8 cellular contexts compared by ENCODE assay signal in genomic region chr13:101751488-101751887, GRCh38.
DNase-seq lines count a peak whose midpoint lies in the region; ATAC-seq, FAIRE-seq and TF ChIP-seq lines count a peak whose summit lies in the region.

No MANE protein-coding gene starts in this region.

- H3K79me2 ChIP-seq in H1 (ENCODE audit: control insufficient read depth in 1 of 2, insufficient read depth in 2 of 2, low read length in 2 of 2): no peaks in the 10 kb centered on the region

- H2BK20ac ChIP-seq in H1 (ENCODE audit: low read length): no peak overlapping the region

- peaks cover 0 to 2% (median 0%) of the 10 kb centered on the region in 4 experiments; a peak in 2 of 7 replicates for H3K4me1 ChIP-seq in H1 (replicated peaks in 1 of 4; ENCODE audit: control insufficient read depth in 3 of 4, insufficient read depth in 4 of 4, low read length in 3 of 4)
- no peaks in the 10 kb centered on the region for H3K4me1 ChIP-seq in Caco-2

- H3K4ac ChIP-seq in H1 (replicated peaks; ENCODE audit: insufficient read length, low read depth, low read length): no peak overlapping the region

- no peak overlapping the region for H3K18ac ChIP-seq in H1 (ENCODE audit: extremely low read depth, low read length)

- H3K4me3 ChIP-seq in H1 (ENCODE audit: extremely low read depth in 1 of 4, insufficient read depth in 2 of 4, low read depth in 3 of 4, low read length in 4 of 4) (no peak overlapping the region), Caco-2 (ENCODE audit: low read depth, low read length) (no peak overlapping the region)

- no peak overlapping the region for H3K4me3 Mint-ChIP-seq in Caco-2 (ENCODE audit: unreplicated experiment)

- H3K14ac ChIP-seq in H1 (ENCODE audit: insufficient read length): no peak overlapping the region

- no peak overlapping the region for H3K56ac ChIP-seq in H1 (replicated peaks; ENCODE audit: insufficient read length, low read depth, low read length)

- H2BK12ac ChIP-seq in H1 (ENCODE audit: low read depth, low read length): no peak overlapping the region

- H4K91ac ChIP-seq in H1 (replicated peaks; ENCODE audit: insufficient read length, low read length): no peak overlapping the region

- no peak for FAIRE-seq in H1 (lab: Jason Lieb, UNC)

- no peak for TF ChIP-seq CTCF in H1 (IDR thresholded peaks at IDR 0.05; ENCODE audit: control extremely low read depth in 1 of 3, insufficient read depth in 1 of 3, low read depth in 1 of 3, low read length in 3 of 3)
- no peak for TF ChIP-seq CTCF in Caco-2 (IDR thresholded peaks at IDR 0.05; ENCODE audit: insufficient read depth in 1 of 2, low read depth in 1 of 2, low read length in 1 of 2, severe bottlenecking in 1 of 2, unreplicated experiment in 1 of 2)

- no peak overlapping the region for H4K8ac ChIP-seq in H1 (ENCODE audit: extremely low read depth, insufficient read depth, low read length)

- no peak overlapping the region for H3K27ac ChIP-seq in H1 (ENCODE audit: low read depth, low read length)

- no peaks in the 10 kb centered on the region for H3K23me2 ChIP-seq in H1 (ENCODE audit: low read depth, low read length)

- no peaks in the 10 kb centered on the region for H3K36me3 Mint-ChIP-seq in Caco-2 (ENCODE audit: insufficient read depth, unreplicated experiment)

- H4K20me1 ChIP-seq in H1 (replicated peaks in 1 of 2; ENCODE audit: control insufficient read depth in 1 of 2, insufficient read depth in 2 of 2, low read length in 2 of 2): no peaks in the 10 kb centered on the region

- H3K23ac ChIP-seq in H1 (ENCODE audit: insufficient read length): no peak overlapping the region

- H2AFZ ChIP-seq in H1 (ENCODE audit: low read length): 0 out of 2 replicates have a peak overlapping the region, but pooled peaks have one; percentile 50

- no peaks in the 10 kb centered on the region for H3K9me3 Mint-ChIP-seq in Caco-2 (ENCODE audit: unreplicated experiment)

- intact Hi-C loops in posterior cingulate gyrus (cut with DNase I) (loop anchor here (10.0 kb wide), 1 partner anchor 607 kb away; no protein-coding TSS in a partner anchor), Caco-2 (cut with micrococcal nuclease; ENCODE audit: unreplicated experiment) (no loop called here)

- CTCF ChIA-PET in H1 (lab: Charles Lee; ENCODE audit: partially characterized antibody): no interaction called here
- CTCF ChIA-PET in Caco-2 (lab: Charles Lee): no interaction called here

- TF ChIP-seq POLR2A in H1 (IDR thresholded peaks at IDR 0.05; ENCODE audit: control extremely low read depth in 1 of 2, low read depth in 2 of 2, low read length in 2 of 2): no peak

- H3K4me1 Mint-ChIP-seq in Caco-2 (ENCODE audit: low read depth, unreplicated experiment): no peaks in the 10 kb centered on the region

- no TSS peak for BruUV-seq in Caco-2 (replicated peaks; lab: Mats Ljungman, UMichigan)

- no peak for TF ChIP-seq RAD21 in H1 (IDR thresholded peaks at IDR 0.05 in 1 of 2, conservative IDR thresholded peaks at IDR 0.05 in 1 of 2; ENCODE audit: low read depth in 2 of 2, low read length in 2 of 2)

- ATAC-seq in HG02588 (IDR thresholded peaks at IDR 0.05; ENCODE audit: unreplicated experiment) (peak; percentile 86), GM18520 (IDR thresholded peaks at IDR 0.05; ENCODE audit: unreplicated experiment) (no peak)

- no peak overlapping the region for H2BK15ac ChIP-seq in H1 (ENCODE audit: low read length)

- H3K27me3 Mint-ChIP-seq in Caco-2 (ENCODE audit: insufficient read depth, unreplicated experiment): peaks cover 4% of the 10 kb centered on the region

- no peaks in the 10 kb centered on the region for H3K27me3 ChIP-seq in H1 (replicated peaks in 1 of 4; ENCODE audit: control insufficient read depth in 3 of 4, extremely low read depth in 1 of 4, insufficient read depth in 3 of 4, low read length in 3 of 4)
- no peaks in the 10 kb centered on the region for H3K27me3 ChIP-seq in Caco-2 (replicated peaks; ENCODE audit: control insufficient read depth, insufficient read depth, low read length)

- no peak overlapping the region for H2BK5ac ChIP-seq in H1 (ENCODE audit: low read depth, low read length)

- POLR2A ChIA-PET in H1 (lab: Charles Lee; ENCODE audit: partially characterized antibody) (no interaction called here), Caco-2 (lab: Charles Lee) (no interaction called here)

- H3K36me3 ChIP-seq in H1 (ENCODE audit: control insufficient read depth in 2 of 4, insufficient read depth in 4 of 4, low read length in 3 of 4) (no peaks in the 10 kb centered on the region), Caco-2 (ENCODE audit: control insufficient read depth, insufficient read depth, low read length) (no peaks in the 10 kb centered on the region)

- DNase-seq in AML-193 (lab: John Stamatoyannopoulos, UW) (peak; percentile 73 to 81), NCI-H2081 treated with DMSO at 0.1 percent for 48 hours (lab: John Stamatoyannopoulos, UW) (peak; percentile 42), H1 (ENCODE audit: low read depth in 1 of 2, low spot score in 2 of 2) (no peak), posterior cingulate gyrus (no peak), NCI-H526 (lab: John Stamatoyannopoulos, UW) (no peak), Caco-2 (no peak)

- H2AK5ac ChIP-seq in H1 (ENCODE audit: low read depth, low read length): no peak overlapping the region

- no peak overlapping the region for H4K5ac ChIP-seq in H1 (ENCODE audit: insufficient read length, low read depth, low read length)

- H3K4me2 ChIP-seq in H1 (ENCODE audit: insufficient read depth in 1 of 2, low read depth in 2 of 2, low read length in 2 of 2): no peak overlapping the region

- H3K9me3 ChIP-seq in H1 (ENCODE audit: insufficient read depth in 2 of 2, low read depth in 1 of 2, low read length in 1 of 2) (no peaks in the 10 kb centered on the region), Caco-2 (no peaks in the 10 kb centered on the region)

- no peak overlapping the region for H3K27ac Mint-ChIP-seq in Caco-2 (ENCODE audit: unreplicated experiment)

- no peak overlapping the region for H3K9ac ChIP-seq in H1 (replicated peaks in 1 of 4; ENCODE audit: extremely low read depth in 1 of 4, low read depth in 3 of 4, low read length in 3 of 4)

- TF ChIP-seq EP300 in H1 (IDR thresholded peaks at IDR 0.05; ENCODE audit: borderline replicate concordance in 1 of 2, low read depth in 2 of 2, low read length in 2 of 2): no peak

- no peaks in the 10 kb centered on the region for H3K79me1 ChIP-seq in H1 (ENCODE audit: low read depth, low read length)

- 54% methylated on average over 3 of the region's 3 CpGs; no CpG with 5 or more reads in 1 of the 2 experiments for WGBS in H1 (ENCODE audit: extremely low coverage in 1 of 2, insufficient coverage in 1 of 2, insufficient read length in 1 of 2, insufficient replicate concordance in 2 of 2, low coverage in 1 of 2, low lambda C conversion rate in 2 of 2, missing lambda C conversion rate in 1 of 2), 2 experiments

- H2BK120ac ChIP-seq in H1 (replicated peaks; ENCODE audit: low read depth, low read length): no peak overlapping the region

TF ChIP-seq in H1, 55 proteins besides CTCF, POLR2A, EP300 and RAD21 (continues in another document):
- no peak for TF ChIP-seq SIRT6 (IDR thresholded peaks at IDR 0.05; ENCODE audit: low read length)
- no peak for TF ChIP-seq CREB1 (IDR thresholded peaks at IDR 0.05)
- TF ChIP-seq JUN (IDR thresholded peaks at IDR 0.05; ENCODE audit: low read depth, low read length): no peak
- TF ChIP-seq GTF2F1 (IDR thresholded peaks at IDR 0.05; ENCODE audit: borderline replicate concordance, low read depth, low read length): no peak
- no peak for TF ChIP-seq KDM4A (IDR thresholded peaks at IDR 0.05; ENCODE audit: low read depth, low read length, severe bottlenecking)
- no peak for TF ChIP-seq RFX5 (IDR thresholded peaks at IDR 0.05; ENCODE audit: borderline replicate concordance, low read depth, low read length)
- no peak for TF ChIP-seq KDM1A (IDR thresholded peaks at IDR 0.05; ENCODE audit: borderline replicate concordance, low read length)
- TF ChIP-seq CTBP2 (IDR thresholded peaks at IDR 0.05; ENCODE audit: borderline replicate concordance, insufficient read depth, insufficient read length, low read length): no peak
- TF ChIP-seq POLR2AphosphoS5 (IDR thresholded peaks at IDR 0.05; ENCODE audit: low read depth, low read length): no peak
- TF ChIP-seq GABPA (IDR thresholded peaks at IDR 0.05; ENCODE audit: borderline replicate concordance, insufficient read depth, low read length): no peak
- no peak for TF ChIP-seq CBX5 (IDR thresholded peaks at IDR 0.05; ENCODE audit: low read depth, low read length)
- TF ChIP-seq E2F6 (IDR thresholded peaks at IDR 0.05): no peak
- TF ChIP-seq SAP30 (IDR thresholded peaks at IDR 0.05; ENCODE audit: insufficient read depth, insufficient replicate concordance, low read length): no peak

Comparison
In these comparisons a context has a peak if more than half of its experiments do, and no peak if none do; other contexts are left out.
1. DNase-seq: peak in AML-193 (2 of 2) and NCI-H2081 treated with DMSO at 0.1 percent for 48 hours (single experiment); none in H1 (0 of 2), posterior cingulate gyrus (0 of 10), NCI-H526 (0 of 2) and Caco-2 (0 of 2).